Comparison of ENCODE assay signal across 10 cellular contexts in the genomic region with DNA sequence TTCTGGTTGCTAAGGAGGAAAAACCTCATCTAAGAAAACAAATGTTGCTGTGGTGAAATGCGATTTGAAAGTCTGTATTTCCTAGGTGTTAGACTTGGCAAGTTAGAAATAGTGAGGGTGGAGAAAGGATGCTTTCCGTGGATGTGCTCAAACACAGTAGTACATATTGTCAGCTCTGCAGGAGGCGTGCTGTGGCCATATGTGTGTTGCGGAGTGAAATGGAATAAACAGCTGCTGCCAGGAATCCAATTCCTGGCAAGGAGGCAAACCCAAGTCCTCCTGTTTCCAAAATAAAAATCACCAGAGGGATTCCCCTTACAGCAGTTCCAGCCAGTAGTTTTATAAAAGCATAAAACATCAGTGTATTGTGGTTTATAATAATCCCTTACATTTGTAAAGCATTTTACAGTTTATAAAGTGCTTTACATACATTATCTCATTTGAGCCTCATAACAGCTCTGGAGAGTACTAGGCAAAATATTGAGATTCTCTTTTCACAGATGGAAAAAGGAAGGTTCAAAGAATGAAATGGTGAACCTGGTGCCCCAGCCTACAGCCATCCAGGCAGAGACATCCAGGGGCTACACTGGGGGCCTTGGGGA.
DNase-seq lines count a peak whose midpoint lies in the region; ATAC-seq and TF ChIP-seq lines count a peak whose summit lies in the region.
"Had no signal": no experiment of that assay in that cellular context is flagged by ENCODE, and none has a peak within 500 bp of the region (broad histone marks: within the 10 kb centered on the region; RNA-seq: fewer than 3 reads in every experiment).

No MANE protein-coding gene starts in this region.

- no peaks in the 10 kb centered on the region for H3F3A ChIP-seq in Loucy (ENCODE audit: low read depth)

- H3K4me3 ChIP-seq in Loucy (ENCODE audit: low read length, poor library complexity, severe bottlenecking) (no peak overlapping the region), left lung (no peak overlapping the region), stomach smooth muscle (ENCODE audit: low read length in 2 of 2) (peak overlapping the region; percentile 38 to 44)
- H3K4me3 ChIP-seq: thoracic aorta had no signal

- peaks cover 8% of the 10 kb centered on the region for H3K4me1 ChIP-seq in Loucy (ENCODE audit: insufficient read depth, low read length, poor library complexity, severe bottlenecking)
- H3K4me1 ChIP-seq in left lung = peaks cover 0 to 3% of the 10 kb centered on the region in 2 donors
- peaks cover 13% of the 10 kb centered on the region for H3K4me1 ChIP-seq in stomach smooth muscle (ENCODE audit: control insufficient read depth, insufficient read depth, low read length)

- no peaks in the 10 kb centered on the region for H3K27me3 ChIP-seq in Loucy (ENCODE audit: insufficient read depth, low read length, poor library complexity, severe bottlenecking)
- H3K27me3 ChIP-seq in left lung = no peaks in the 10 kb centered on the region
- H3K27me3 ChIP-seq in stomach smooth muscle (ENCODE audit: control insufficient read depth in 1 of 2, insufficient read depth in 2 of 2, low read length in 2 of 2) = no peaks in the 10 kb centered on the region

- DNase-seq in cerebellar cortex (ENCODE audit: low spot score) (peak; percentile 87), left lung (peak in 1 of 2 donors; percentile 67), NK-92 (lab: John Stamatoyannopoulos, UW; ENCODE audit: unreplicated experiment) (no peak), SW480 (ENCODE audit: low spot score) (no peak)
- DNase-seq: effector CD8-positive, alpha-beta T cell had no signal

- H3K4me2 ChIP-seq in Loucy (ENCODE audit: low read depth, low read length, poor library complexity, severe bottlenecking) = no peak overlapping the region

- TF ChIP-seq CTCF in Loucy (conservative IDR thresholded peaks at IDR 0.05; ENCODE audit: low read length) (no peak), left lung (IDR thresholded peaks at IDR 0.05) (no peak)

- H3K9me2 ChIP-seq in Loucy (replicated peaks; ENCODE audit: low read depth, low read length) = no peaks in the 10 kb centered on the region

- H4K20me1 ChIP-seq in Loucy (ENCODE audit: insufficient read depth, low read length, poor library complexity, severe bottlenecking) = no peaks in the 10 kb centered on the region

- intact Hi-C loops in left lung (cut with DNase I) = no loop called here

- no peak overlapping the region for H3K27ac ChIP-seq in left lung
- H3K27ac ChIP-seq in stomach smooth muscle (ENCODE audit: low read length) = no peak overlapping the region
- H3K27ac ChIP-seq: thoracic aorta had no signal

- no peak overlapping the region for H3K9ac ChIP-seq in Loucy (ENCODE audit: low read depth, low read length, poor library complexity, severe bottlenecking)
- H3K9ac ChIP-seq in stomach smooth muscle (ENCODE audit: low read length in 2 of 2) = peak overlapping the region in 1 of 2 donors; percentile 6

- H3K36me3 ChIP-seq in Loucy (ENCODE audit: insufficient read depth, low read length) (no peaks in the 10 kb centered on the region), left lung (no peaks in the 10 kb centered on the region), stomach smooth muscle (ENCODE audit: control insufficient read depth in 2 of 2, insufficient read depth in 2 of 2, low read length in 2 of 2) (no peaks in the 10 kb centered on the region)
- H3K36me3 ChIP-seq: thoracic aorta had no signal

- peak; percentile 70 for ATAC-seq in left lung
- ATAC-seq in HG03520 (IDR thresholded peaks at IDR 0.05; ENCODE audit: unreplicated experiment) = no peak
- ATAC-seq in GM18511 (IDR thresholded peaks at IDR 0.05; ENCODE audit: unreplicated experiment) = no peak

- peak overlapping the region; percentile 47 for H2AFZ ChIP-seq in Loucy (ENCODE audit: low read length)

- H3K9me3 ChIP-seq in Loucy (ENCODE audit: insufficient read depth, low read depth, low read length) = no peaks in the 10 kb centered on the region
- H3K9me3 ChIP-seq in left lung = no peaks in the 10 kb centered on the region
- no peaks in the 10 kb centered on the region for H3K9me3 ChIP-seq in stomach smooth muscle (ENCODE audit: control insufficient read depth in 2 of 2, low read length in 2 of 2)
- H3K9me3 ChIP-seq: thoracic aorta had no signal

- H3K79me2 ChIP-seq in Loucy (ENCODE audit: insufficient read depth, low read length) = no peaks in the 10 kb centered on the region

Comparison
In these comparisons a context has a peak if more than half of its experiments do, and no peak if none do; other contexts are left out.
1. H3K4me3 ChIP-seq: peak in stomach smooth muscle (2 of 2); none in Loucy (single experiment) and left lung (0 of 2).